ENCODE assay signal across 1 cellular context in the genomic region with DNA sequence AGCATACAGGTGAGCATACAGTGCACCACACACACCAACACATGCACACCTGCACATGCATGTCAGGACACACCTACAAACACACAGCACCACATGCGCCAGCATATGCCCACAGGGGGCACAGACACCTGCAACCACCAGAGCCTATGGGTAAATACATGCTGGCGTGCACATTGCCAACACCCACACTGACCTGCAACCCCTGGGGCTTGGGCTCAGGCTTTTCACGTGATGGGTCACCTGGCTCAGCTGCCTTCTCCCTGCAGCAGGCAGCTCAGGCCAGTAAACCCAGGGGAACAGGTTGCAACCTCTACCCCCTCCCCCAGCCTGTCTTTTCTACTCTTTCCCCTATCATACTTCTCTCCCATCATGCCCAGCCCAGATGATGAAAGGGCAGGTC.
TF ChIP-seq lines count a peak whose summit lies in the region.

No MANE protein-coding gene starts in this region.

TF ChIP-seq in GM23338, 12 proteins besides CTCF, POLR2A, EP300 and RAD21:
- TF ChIP-seq, protein P1, sequence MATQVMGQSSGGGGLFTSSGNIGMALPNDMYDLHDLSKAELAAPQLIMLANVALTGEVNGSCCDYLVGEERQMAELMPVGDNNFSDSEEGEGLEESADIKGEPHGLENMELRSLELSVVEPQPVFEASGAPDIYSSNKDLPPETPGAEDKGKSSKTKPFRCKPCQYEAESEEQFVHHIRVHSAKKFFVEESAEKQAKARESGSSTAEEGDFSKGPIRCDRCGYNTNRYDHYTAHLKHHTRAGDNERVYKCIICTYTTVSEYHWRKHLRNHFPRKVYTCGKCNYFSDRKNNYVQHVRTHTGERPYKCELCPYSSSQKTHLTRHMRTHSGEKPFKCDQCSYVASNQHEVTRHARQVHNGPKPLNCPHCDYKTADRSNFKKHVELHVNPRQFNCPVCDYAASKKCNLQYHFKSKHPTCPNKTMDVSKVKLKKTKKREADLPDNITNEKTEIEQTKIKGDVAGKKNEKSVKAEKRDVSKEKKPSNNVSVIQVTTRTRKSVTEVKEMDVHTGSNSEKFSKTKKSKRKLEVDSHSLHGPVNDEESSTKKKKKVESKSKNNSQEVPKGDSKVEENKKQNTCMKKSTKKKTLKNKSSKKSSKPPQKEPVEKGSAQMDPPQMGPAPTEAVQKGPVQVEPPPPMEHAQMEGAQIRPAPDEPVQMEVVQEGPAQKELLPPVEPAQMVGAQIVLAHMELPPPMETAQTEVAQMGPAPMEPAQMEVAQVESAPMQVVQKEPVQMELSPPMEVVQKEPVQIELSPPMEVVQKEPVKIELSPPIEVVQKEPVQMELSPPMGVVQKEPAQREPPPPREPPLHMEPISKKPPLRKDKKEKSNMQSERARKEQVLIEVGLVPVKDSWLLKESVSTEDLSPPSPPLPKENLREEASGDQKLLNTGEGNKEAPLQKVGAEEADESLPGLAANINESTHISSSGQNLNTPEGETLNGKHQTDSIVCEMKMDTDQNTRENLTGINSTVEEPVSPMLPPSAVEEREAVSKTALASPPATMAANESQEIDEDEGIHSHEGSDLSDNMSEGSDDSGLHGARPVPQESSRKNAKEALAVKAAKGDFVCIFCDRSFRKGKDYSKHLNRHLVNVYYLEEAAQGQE (IDR thresholded peaks at IDR 0.05; ENCODE audit: unreplicated experiment): no peak
- TF ChIP-seq POLR2AphosphoS5 (IDR thresholded peaks at IDR 0.05; ENCODE audit: low read depth) (no peak), JUNB (IDR thresholded peaks at IDR 0.05; ENCODE audit: unreplicated experiment) (no peak), NANOG (IDR thresholded peaks at IDR 0.05; ENCODE audit: borderline replicate concordance) (no peak), ZNF114 (CRISPR knock-in tag; IDR thresholded peaks at IDR 0.05) (no peak), EZH2phosphoT487 (IDR thresholded peaks at IDR 0.05; ENCODE audit: unreplicated experiment) (no peak), CREB1 (CRISPR knock-in tag; IDR thresholded peaks at IDR 0.05; ENCODE audit: low read depth) (no peak)
- TF ChIP-seq, protein P2, sequence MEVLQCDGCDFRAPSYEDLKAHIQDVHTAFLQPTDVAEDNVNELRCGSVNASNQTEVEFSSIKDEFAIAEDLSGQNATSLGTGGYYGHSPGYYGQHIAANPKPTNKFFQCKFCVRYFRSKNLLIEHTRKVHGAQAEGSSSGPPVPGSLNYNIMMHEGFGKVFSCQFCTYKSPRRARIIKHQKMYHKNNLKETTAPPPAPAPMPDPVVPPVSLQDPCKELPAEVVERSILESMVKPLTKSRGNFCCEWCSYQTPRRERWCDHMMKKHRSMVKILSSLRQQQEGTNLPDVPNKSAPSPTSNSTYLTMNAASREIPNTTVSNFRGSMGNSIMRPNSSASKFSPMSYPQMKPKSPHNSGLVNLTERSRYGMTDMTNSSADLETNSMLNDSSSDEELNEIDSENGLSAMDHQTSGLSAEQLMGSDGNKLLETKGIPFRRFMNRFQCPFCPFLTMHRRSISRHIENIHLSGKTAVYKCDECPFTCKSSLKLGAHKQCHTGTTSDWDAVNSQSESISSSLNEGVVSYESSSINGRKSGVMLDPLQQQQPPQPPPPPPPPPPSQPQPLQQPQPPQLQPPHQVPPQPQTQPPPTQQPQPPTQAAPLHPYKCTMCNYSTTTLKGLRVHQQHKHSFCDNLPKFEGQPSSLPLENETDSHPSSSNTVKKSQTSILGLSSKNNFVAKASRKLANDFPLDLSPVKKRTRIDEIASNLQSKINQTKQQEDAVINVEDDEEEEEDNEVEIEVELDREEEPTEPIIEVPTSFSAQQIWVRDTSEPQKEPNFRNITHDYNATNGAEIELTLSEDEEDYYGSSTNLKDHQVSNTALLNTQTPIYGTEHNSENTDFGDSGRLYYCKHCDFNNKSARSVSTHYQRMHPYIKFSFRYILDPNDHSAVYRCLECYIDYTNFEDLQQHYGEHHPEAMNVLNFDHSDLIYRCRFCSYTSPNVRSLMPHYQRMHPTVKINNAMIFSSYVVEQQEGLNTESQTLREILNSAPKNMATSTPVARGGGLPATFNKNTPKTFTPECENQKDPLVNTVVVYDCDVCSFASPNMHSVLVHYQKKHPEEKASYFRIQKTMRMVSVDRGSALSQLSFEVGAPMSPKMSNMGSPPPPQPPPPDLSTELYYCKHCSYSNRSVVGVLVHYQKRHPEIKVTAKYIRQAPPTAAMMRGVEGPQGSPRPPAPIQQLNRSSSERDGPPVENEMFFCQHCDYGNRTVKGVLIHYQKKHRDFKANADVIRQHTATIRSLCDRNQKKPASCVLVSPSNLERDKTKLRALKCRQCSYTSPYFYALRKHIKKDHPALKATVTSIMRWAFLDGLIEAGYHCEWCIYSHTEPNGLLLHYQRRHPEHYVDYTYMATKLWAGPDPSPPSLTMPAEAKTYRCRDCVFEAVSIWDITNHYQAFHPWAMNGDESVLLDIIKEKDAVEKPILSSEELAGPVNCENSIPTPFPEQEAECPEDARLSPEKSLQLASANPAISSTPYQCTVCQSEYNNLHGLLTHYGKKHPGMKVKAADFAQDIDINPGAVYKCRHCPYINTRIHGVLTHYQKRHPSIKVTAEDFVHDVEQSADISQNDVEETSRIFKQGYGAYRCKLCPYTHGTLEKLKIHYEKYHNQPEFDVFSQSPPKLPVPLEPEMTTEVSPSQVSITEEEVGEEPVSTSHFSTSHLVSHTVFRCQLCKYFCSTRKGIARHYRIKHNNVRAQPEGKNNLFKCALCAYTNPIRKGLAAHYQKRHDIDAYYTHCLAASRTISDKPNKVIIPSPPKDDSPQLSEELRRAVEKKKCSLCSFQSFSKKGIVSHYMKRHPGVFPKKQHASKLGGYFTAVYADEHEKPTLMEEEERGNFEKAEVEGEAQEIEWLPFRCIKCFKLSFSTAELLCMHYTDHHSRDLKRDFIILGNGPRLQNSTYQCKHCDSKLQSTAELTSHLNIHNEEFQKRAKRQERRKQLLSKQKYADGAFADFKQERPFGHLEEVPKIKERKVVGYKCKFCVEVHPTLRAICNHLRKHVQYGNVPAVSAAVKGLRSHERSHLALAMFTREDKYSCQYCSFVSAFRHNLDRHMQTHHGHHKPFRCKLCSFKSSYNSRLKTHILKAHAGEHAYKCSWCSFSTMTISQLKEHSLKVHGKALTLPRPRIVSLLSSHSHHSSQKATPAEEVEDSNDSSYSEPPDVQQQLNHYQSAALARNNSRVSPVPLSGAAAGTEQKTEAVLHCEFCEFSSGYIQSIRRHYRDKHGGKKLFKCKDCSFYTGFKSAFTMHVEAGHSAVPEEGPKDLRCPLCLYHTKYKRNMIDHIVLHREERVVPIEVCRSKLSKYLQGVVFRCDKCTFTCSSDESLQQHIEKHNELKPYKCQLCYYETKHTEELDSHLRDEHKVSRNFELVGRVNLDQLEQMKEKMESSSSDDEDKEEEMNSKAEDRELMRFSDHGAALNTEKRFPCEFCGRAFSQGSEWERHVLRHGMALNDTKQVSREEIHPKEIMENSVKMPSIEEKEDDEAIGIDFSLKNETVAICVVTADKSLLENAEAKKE (CRISPR knock-in tag; IDR thresholded peaks at IDR 0.05): no peak
